10 cellular contexts compared by ENCODE assay signal in the genomic region with DNA sequence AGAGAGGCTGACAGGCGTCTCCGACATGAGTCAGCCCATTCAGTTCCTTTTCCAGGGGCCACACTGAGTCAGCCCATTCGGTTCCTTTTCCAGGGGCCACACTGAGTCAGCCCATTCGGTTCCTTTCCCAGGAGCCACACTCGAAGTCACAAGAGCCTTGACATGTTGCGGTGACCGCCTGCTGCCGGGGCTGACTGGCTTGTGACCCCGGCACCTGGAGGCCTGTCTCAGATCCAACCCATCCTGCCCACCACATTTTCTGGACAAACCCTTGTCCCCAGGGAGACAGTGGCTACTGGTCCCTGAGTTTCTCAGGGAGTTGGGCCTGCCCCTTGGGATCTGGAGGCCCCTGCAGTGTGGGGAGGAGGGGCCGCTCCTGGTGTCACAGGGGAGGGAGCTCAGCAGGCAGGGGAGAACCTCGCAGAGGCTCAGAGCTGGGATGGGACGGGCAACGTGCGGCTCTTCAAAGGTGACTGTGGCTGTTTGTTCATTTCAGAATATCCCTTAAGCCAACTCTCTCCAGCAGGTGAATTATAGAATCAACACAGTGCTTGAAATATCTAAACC. TPM values are rescaled to one million over a fixed set of nuclear protein-coding genes. Genes with fewer than 3 reads are reported as not detected.
DNase-seq lines count a peak whose midpoint lies in the region; ATAC-seq and TF ChIP-seq lines count a peak whose summit lies in the region.
"Had no signal": no experiment of that assay in that cellular context is flagged by ENCODE, and none has a peak within 500 bp of the region (broad histone marks: within the 10 kb centered on the region; RNA-seq: fewer than 3 reads in every experiment).

No MANE protein-coding gene starts in this region.

- CTCF ChIA-PET in activated naive CD4-positive, alpha-beta T cell treated with anti-CD3 and anti-CD28 coated beads for 36 hours (lab: Charles Lee): interaction anchor here (0.5 kb wide), 1 partner anchor 72 kb away, joined by 3 read pairs; no protein-coding TSS in a partner anchor

- H3K27me3 ChIP-seq in adrenal gland (no peaks in the 10 kb centered on the region), upper lobe of right lung (no peaks in the 10 kb centered on the region)

- H3K9me3 Mint-ChIP-seq in activated naive CD4-positive, alpha-beta T cell treated with anti-CD3 and anti-CD28 coated beads, Interleukin-2, amount 50 U/mL, for 72 hours: no peaks in the 10 kb centered on the region
- no peaks in the 10 kb centered on the region for H3K9me3 Mint-ChIP-seq in activated naive CD4-positive, alpha-beta T cell treated with anti-CD3 and anti-CD28 coated beads for 36 hours

- H3K4me3 ChIP-seq in adrenal gland (no peak overlapping the region), upper lobe of right lung (no peak overlapping the region)
- H3K4me3 ChIP-seq: thoracic aorta had no signal

- intact Hi-C loops in activated naive CD4-positive, alpha-beta T cell treated with anti-CD3 and anti-CD28 coated beads for 36 hours (cut with micrococcal nuclease): no loop called here
- intact Hi-C loops in adrenal gland (cut with DNase I) (no loop called here), upper lobe of right lung (cut with DNase I) (no loop called here)

- H3K36me3 ChIP-seq in adrenal gland (replicated peaks in 1 of 2) (no peaks in the 10 kb centered on the region), upper lobe of right lung (no peaks in the 10 kb centered on the region)
- H3K36me3 ChIP-seq: thoracic aorta had no signal

- H3K4me1 ChIP-seq in adrenal gland (replicated peaks in 1 of 2) (peaks cover 0 to 10% of the 10 kb centered on the region in 2 donors), upper lobe of right lung (peaks cover 16% of the 10 kb centered on the region)

- peak; percentile 7 to 16 for ATAC-seq in activated naive CD4-positive, alpha-beta T cell treated with anti-CD3 and anti-CD28 coated beads, Interleukin-2, amount 50 U/mL, for 72 hours
- peak; percentile 85 for ATAC-seq in upper lobe of right lung

- no peaks in the 10 kb centered on the region for H3K9me3 ChIP-seq in adrenal gland (replicated peaks in 1 of 3)
- H3K9me3 ChIP-seq in upper lobe of right lung: no peaks in the 10 kb centered on the region
- H3K9me3 ChIP-seq: thoracic aorta had no signal

- no peak for TF ChIP-seq CTCF in adrenal gland (IDR thresholded peaks at IDR 0.05)
- no peak for TF ChIP-seq CTCF in upper lobe of right lung (IDR thresholded peaks at IDR 0.05)

- no peak for DNase-seq in activated naive CD4-positive, alpha-beta T cell treated with anti-CD3 and anti-CD28 coated beads, Interleukin-2, amount 50 U/mL, for 72 hours (ENCODE audit: low spot score in 2 of 2)
- no peak for DNase-seq in activated naive CD4-positive, alpha-beta T cell treated with anti-CD3 and anti-CD28 coated beads for 36 hours
- DNase-seq in adrenal gland (peak; percentile 39 to 73 (median 64)), iris pigment epithelial cell (ENCODE audit: low read depth) (peak; percentile 50), upper lobe of right lung (no peak), NAMALWA (ENCODE audit: low spot score) (no peak), hepatic stellate cell (ENCODE audit: low spot score) (no peak), DMS 273 treated with DMSO at 0.1 percent for 48 hours (lab: John Stamatoyannopoulos, UW) (no peak)

- H3K27ac ChIP-seq in adrenal gland (peak overlapping the region in 1 of 5 donors; percentile 41), upper lobe of right lung (no peak overlapping the region)
- H3K27ac ChIP-seq: thoracic aorta had no signal

- H3K27me3 Mint-ChIP-seq in activated naive CD4-positive, alpha-beta T cell treated with anti-CD3 and anti-CD28 coated beads for 36 hours (ENCODE audit: low read depth): no peaks in the 10 kb centered on the region
- H3K27me3 Mint-ChIP-seq: IgD-negative memory B cell had no signal

- H3K27ac Mint-ChIP-seq in activated naive CD4-positive, alpha-beta T cell treated with anti-CD3 and anti-CD28 coated beads, Interleukin-2, amount 50 U/mL, for 72 hours: peak overlapping the region in 1 of 2 donors; percentile 67
- H3K27ac Mint-ChIP-seq in activated naive CD4-positive, alpha-beta T cell treated with anti-CD3 and anti-CD28 coated beads for 36 hours: no peak overlapping the region
- H3K27ac Mint-ChIP-seq: IgD-negative memory B cell had no signal

- no peaks in the 10 kb centered on the region for H3K36me3 Mint-ChIP-seq in activated naive CD4-positive, alpha-beta T cell treated with anti-CD3 and anti-CD28 coated beads, Interleukin-2, amount 50 U/mL, for 72 hours
- H3K36me3 Mint-ChIP-seq in activated naive CD4-positive, alpha-beta T cell treated with anti-CD3 and anti-CD28 coated beads for 36 hours (ENCODE audit: low read depth): no peaks in the 10 kb centered on the region
- H3K36me3 Mint-ChIP-seq: IgD-negative memory B cell had no signal

- no peak for TF ChIP-seq POLR2A in adrenal gland (IDR thresholded peaks at IDR 0.05)

- H3K4me3 Mint-ChIP-seq in activated naive CD4-positive, alpha-beta T cell treated with anti-CD3 and anti-CD28 coated beads for 36 hours: no peak overlapping the region
- H3K4me3 Mint-ChIP-seq: IgD-negative memory B cell had no signal

- WGBS in adrenal gland, 4 donors: 48 to 68% (median 62%) methylated on average over 11 to 14 of the region's 14 CpGs

- H3K4me1 Mint-ChIP-seq in activated naive CD4-positive, alpha-beta T cell treated with anti-CD3 and anti-CD28 coated beads for 36 hours (ENCODE audit: low read depth): no peaks in the 10 kb centered on the region
- H3K4me1 Mint-ChIP-seq: IgD-negative memory B cell had no signal

RNA-seq across cellular contexts. Expression of a gene that starts 40.5 kb away (rescaled TPM):
- 10 to 100 TPM; 29.2 to 37.6 TPM for total RNA-seq in activated naive CD4-positive, alpha-beta T cell treated with anti-CD3 and anti-CD28 coated beads, Interleukin-2, amount 50 U/mL, for 72 hours
- total RNA-seq in activated naive CD4-positive, alpha-beta T cell treated with anti-CD3 and anti-CD28 coated beads for 36 hours: 10 to 100 TPM; 31.2 to 34.1 TPM
- 10 to 100 TPM; 33.9 to 59.1 (median 43.4) TPM for total RNA-seq in adrenal gland
- 10 to 100 TPM; 23.2 to 45.3 (median 42.8) TPM for polyA plus RNA-seq in adrenal gland
- 690 TPM for total RNA-seq in upper lobe of right lung

Comparison
In these comparisons a context has a peak if more than half of its experiments do, and no peak if none do; other contexts are left out.
1. DNase-seq: peak in adrenal gland (7 of 7) and iris pigment epithelial cell (single experiment); none in activated naive CD4-positive, alpha-beta T cell treated with anti-CD3 and anti-CD28 coated beads, Interleukin-2, amount 50 U/mL, for 72 hours (0 of 2), activated naive CD4-positive, alpha-beta T cell treated with anti-CD3 and anti-CD28 coated beads for 36 hours (single experiment), upper lobe of right lung (single experiment), NAMALWA (single experiment), hepatic stellate cell (single experiment) and DMS 273 treated with DMSO at 0.1 percent for 48 hours (single experiment).
2. RNA of a gene that starts 40.5 kb away (total RNA-seq): 690 TPM in upper lobe of right lung (single experiment); 33.9 to 59.1 TPM in adrenal gland, 29.2 to 37.6 TPM in activated naive CD4-positive, alpha-beta T cell treated with anti-CD3 and anti-CD28 coated beads, Interleukin-2, amount 50 U/mL, for 72 hours and 31.2 to 34.1 TPM in activated naive CD4-positive, alpha-beta T cell treated with anti-CD3 and anti-CD28 coated beads for 36 hours; every median in the first group is over 10 times any median in the second.